ENCODE assay signal across 33 cellular contexts in genomic region chr2:115807302-115807701, GRCh38.
"Had no signal": no experiment of that assay in that cellular context is flagged by ENCODE, and none has a peak within 500 bp of the region (broad histone marks: within the 10 kb centered on the region; RNA-seq: fewer than 3 reads in every experiment).

No MANE protein-coding gene starts in this region.

- H3K27me3 ChIP-seq: adrenal gland, body of pancreas, gastrocnemius medialis had no signal

- H3K4me1 Mint-ChIP-seq: activated B cell treated with CpG ODN at 0.5 μM for 24 hours; activated naive CD4-positive, alpha-beta T cell treated with anti-CD3 and anti-CD28 coated beads, Interleukin-2, amount 50 U/mL, for 24 hours; activated naive CD8-positive, alpha-beta T cell treated with anti-CD3 and anti-CD28 coated beads for 36 hours; activated naive CD8-positive, alpha-beta T cell treated with anti-CD3 and anti-CD28 coated beads, Interleukin-2, amount 50 U/mL, for 24 hours; T-helper 17 cell had no signal

- H3K4me1 ChIP-seq: adrenal gland, gastrocnemius medialis had no signal

- H3K27ac ChIP-seq: adrenal gland, body of pancreas, gastrocnemius medialis, WERI-Rb-1 had no signal

- DNase-seq: activated B cell treated with CpG ODN at 0.5 μM for 24 hours; activated CD4-positive, alpha-beta memory T cell treated with anti-CD3 and anti-CD28 coated beads for 36 hours; activated CD4-positive, alpha-beta T cell treated with anti-CD3 and anti-CD28 coated beads for 48 hours; activated CD8-positive, alpha-beta memory T cell treated with anti-CD3 and anti-CD28 coated beads, Interleukin-2, amount 50 U/mL, for 48 hours; activated CD8-positive, alpha-beta T cell treated with anti-CD3 and anti-CD28 coated beads, Interleukin-2, amount 10 ng/mL, durations not matched to agents 7 days and 5 days; activated effector memory CD4-positive, alpha-beta T cell treated with anti-CD3 and anti-CD28 coated beads, Interleukin-2, amount 50 U/mL, for 16 hours; activated naive CD4-positive, alpha-beta T cell treated with anti-CD3 and anti-CD28 coated beads for 36 hours; activated naive CD8-positive, alpha-beta T cell treated with anti-CD3 and anti-CD28 coated beads for 36 hours; activated naive CD8-positive, alpha-beta T cell treated with anti-CD3 and anti-CD28 coated beads, Interleukin-2, amount 50 U/mL, for 24 hours; activated T-cell treated with anti-CD3 and anti-CD28 coated beads for 4 hours; activated T-cell treated with anti-CD3 and anti-CD28 coated beads, Interleukin-2, amount 50 U/mL, for 24 hours; adrenal gland; amygdala; aorta; body of pancreas; caudate nucleus; cortex of kidney; dermis blood vessel endothelial cell; effector CD4-positive, alpha-beta T cell; effector memory CD8-positive, alpha-beta T cell; foreskin fibroblast; gastrocnemius medialis; glutamatergic neuron; T-helper 1 cell; T-helper 17 cell; T1000; WERI-Rb-1 had no signal

- H3K4me3 ChIP-seq: adrenal gland, body of pancreas, gastrocnemius medialis had no signal

- H3K36me3 Mint-ChIP-seq: activated CD4-positive, alpha-beta memory T cell treated with anti-CD3 and anti-CD28 coated beads for 36 hours; activated naive CD4-positive, alpha-beta T cell treated with anti-CD3 and anti-CD28 coated beads, Interleukin-2, amount 50 U/mL, for 24 hours; activated naive CD8-positive, alpha-beta T cell treated with anti-CD3 and anti-CD28 coated beads for 36 hours had no signal

- H3K27me3 Mint-ChIP-seq: activated B cell treated with CpG ODN at 0.5 μM for 24 hours; activated CD4-positive, alpha-beta memory T cell treated with anti-CD3 and anti-CD28 coated beads for 36 hours; activated naive CD4-positive, alpha-beta T cell treated with anti-CD3 and anti-CD28 coated beads, Interleukin-2, amount 50 U/mL, for 24 hours; activated naive CD8-positive, alpha-beta T cell treated with anti-CD3 and anti-CD28 coated beads for 36 hours; activated naive CD8-positive, alpha-beta T cell treated with anti-CD3 and anti-CD28 coated beads, Interleukin-2, amount 50 U/mL, for 24 hours; activated T-cell treated with anti-CD3 and anti-CD28 coated beads, Interleukin-2, amount 50 U/mL, for 24 hours; effector memory CD8-positive, alpha-beta T cell; T-helper 17 cell had no signal

- ATAC-seq: activated CD4-positive, CD25-positive, alpha-beta regulatory T cell treated with anti-CD3 and anti-CD28 coated beads, Interleukin-2, amount 50 U/mL, for 24 hours; activated CD8-positive, alpha-beta T cell treated with anti-CD3 and anti-CD28 coated beads, Interleukin-2, amount 10 ng/mL, durations not matched to agents 7 days and 5 days; activated naive CD8-positive, alpha-beta T cell treated with anti-CD3 and anti-CD28 coated beads, Interleukin-2, amount 50 U/mL, for 24 hours; body of pancreas; effector memory CD8-positive, alpha-beta T cell; esophagus mucosa; gastrocnemius medialis; T-helper 17 cell had no signal

- H3K9me3 ChIP-seq: adrenal gland, body of pancreas, gastrocnemius medialis had no signal

- H3K4me3 Mint-ChIP-seq: activated B cell treated with CpG ODN at 0.5 μM for 24 hours; activated CD4-positive, alpha-beta memory T cell treated with anti-CD3 and anti-CD28 coated beads for 36 hours; activated CD8-positive, alpha-beta T cell treated with anti-CD3 and anti-CD28 coated beads, Interleukin-2, amount 10 ng/mL, durations not matched to agents 7 days and 5 days; activated naive CD4-positive, alpha-beta T cell treated with anti-CD3 and anti-CD28 coated beads for 36 hours; activated naive CD4-positive, alpha-beta T cell treated with anti-CD3 and anti-CD28 coated beads, Interleukin-2, amount 50 U/mL, for 24 hours; activated naive CD8-positive, alpha-beta T cell treated with anti-CD3 and anti-CD28 coated beads for 36 hours; activated naive CD8-positive, alpha-beta T cell treated with anti-CD3 and anti-CD28 coated beads, Interleukin-2, amount 50 U/mL, for 24 hours; activated T-cell treated with anti-CD3 and anti-CD28 coated beads, Interleukin-2, amount 50 U/mL, for 24 hours; activated T-helper 1 cell treated with anti-CD3 and anti-CD28 coated beads, Interleukin-12 subunit alpha, Interleukin-12 subunit beta, Interleukin-2, Interleukin-4 antibody, amounts not matched to agents 30 ng/mL and 10 ng/mL and 1 ng/mL, durations not matched to agents 14 hours and 24 hours and 36 hours; effector memory CD8-positive, alpha-beta T cell; T-helper 17 cell; T-helper 2 cell treated with Interferon-gamma antibody and Interleukin-4, amounts not matched to agents 5 μg/mL and 100 μg/mL, for 36 hours had no signal

- H3K27ac Mint-ChIP-seq: activated B cell treated with CpG ODN at 0.5 μM for 24 hours; activated CD4-positive, alpha-beta memory T cell treated with anti-CD3 and anti-CD28 coated beads for 36 hours; activated CD8-positive, alpha-beta T cell treated with anti-CD3 and anti-CD28 coated beads, Interleukin-2, amount 10 ng/mL, durations not matched to agents 7 days and 5 days; activated naive CD4-positive, alpha-beta T cell treated with anti-CD3 and anti-CD28 coated beads for 36 hours; activated naive CD4-positive, alpha-beta T cell treated with anti-CD3 and anti-CD28 coated beads, Interleukin-2, amount 50 U/mL, for 24 hours; activated naive CD8-positive, alpha-beta T cell treated with anti-CD3 and anti-CD28 coated beads for 36 hours; activated naive CD8-positive, alpha-beta T cell treated with anti-CD3 and anti-CD28 coated beads, Interleukin-2, amount 50 U/mL, for 24 hours; activated T-cell treated with anti-CD3 and anti-CD28 coated beads, Interleukin-2, amount 50 U/mL, for 24 hours; activated T-helper 1 cell treated with anti-CD3 and anti-CD28 coated beads, Interleukin-12 subunit alpha, Interleukin-12 subunit beta, Interleukin-2, Interleukin-4 antibody, amounts not matched to agents 30 ng/mL and 10 ng/mL and 1 ng/mL, durations not matched to agents 14 hours and 24 hours and 36 hours; activated T-helper 2 cell treated with anti-CD3 and anti-CD28 coated beads, Interferon-gamma antibody, Interleukin-2, Interleukin-4, amounts not matched to agents 10 μg/mL and 5 μg/mL and 100 μg/mL, durations not matched to agents 14 hours and 24 hours and 36 hours; effector memory CD8-positive, alpha-beta T cell; T-helper 17 cell; T-helper 2 cell treated with Interferon-gamma antibody and Interleukin-4, amounts not matched to agents 5 μg/mL and 100 μg/mL, for 36 hours had no signal

- H3K36me3 ChIP-seq: adrenal gland, gastrocnemius medialis, WERI-Rb-1 had no signal
